In genomic region chr6:17144016-17144415, GRCh38 we compare ENCODE assay signal across 30 cellular contexts. TPM values are rescaled to one million over a fixed set of nuclear protein-coding genes. Genes with fewer than 3 reads are reported as not detected.
"Had no signal": no experiment of that assay in that cellular context is flagged by ENCODE, and none has a peak within 500 bp of the region (broad histone marks: within the 10 kb centered on the region; RNA-seq: fewer than 3 reads in every experiment).

No MANE protein-coding gene starts in this region.

- H3K4me3 ChIP-seq: stomach, suprapubic skin, testis, thoracic aorta, thyroid gland, tibial artery, tibial nerve, transverse colon, upper lobe of left lung, upper lobe of right lung, uterus, vagina had no signal

- FAIRE-seq: urothelium cell line had no signal

- H3K27ac ChIP-seq: stomach, suprapubic skin, testis, thoracic aorta, thyroid gland, tibial artery, tibial nerve, transverse colon, upper lobe of left lung, upper lobe of right lung, uterus, vagina had no signal

- DNase-seq: stimulated activated CD4-positive, alpha-beta T cell treated with anti-CD3 and anti-CD28 coated beads, Interleukin-2, amount 100 ng/mL, for 48 hours; stimulated activated CD4-positive, alpha-beta T cell treated with anti-CD3 and anti-CD28 coated beads, Interleukin-4, amount 100 ng/mL, for 1 hour; stimulated activated CD4-positive, alpha-beta T cell treated with anti-CD3 and anti-CD28 coated beads, Interleukin-4, amount 100 ng/mL, for 24 hours; stimulated activated CD4-positive, alpha-beta T cell treated with anti-CD3 and anti-CD28 coated beads, Interleukin-4, amount 100 ng/mL, for 4 hours; stimulated activated CD8-positive, alpha-beta memory T cell treated with anti-CD3 and anti-CD28 coated beads, Interleukin-4, amount 100 ng/mL, for 48 hours; stimulated activated naive B cell treated with anti-CD40 and anti-IgM and Interleukin-4, amounts not matched to agents 10 μg/mL and 1 μg/mL and 100 μg/mL, for 72 hours; stimulated activated naive CD4-positive, alpha-beta T cell; stimulated activated naive CD4-positive, alpha-beta T cell treated with Interleukin-2 at 50 U/mL for 16 hours; stimulated activated naive CD8-positive, alpha-beta T cell treated with anti-CD3 and anti-CD28 coated beads, Interleukin-15, amount 100 ng/mL, for 72 hours; stimulated activated naive CD8-positive, alpha-beta T cell treated with anti-CD3 and anti-CD28 coated beads, Interleukin-15, Interleukin-2, amounts not matched to agents 100 U/mL and 50 U/mL, for 24 hours; stomach; substantia nigra; testis; thyroid gland; tibial artery; transverse colon; trophoblast cell; upper lobe of left lung; upper lobe of right lung; uterus had no signal

- H3K4me1 ChIP-seq: stomach, suprapubic skin, testis, thyroid gland, tibial artery, tibial nerve, transverse colon, upper lobe of left lung, upper lobe of right lung, uterus, vagina had no signal

- ATAC-seq: stimulated activated effector memory CD8-positive, alpha-beta T cell treated with anti-CD3 and anti-CD28 coated beads, Interleukin-12 subunit alpha, Interleukin-12 subunit beta, amount 100 ng/mL, for 72 hours; stimulated activated memory B cell treated with anti-CD40 and anti-IgM and Interleukin-4, amounts not matched to agents 10 μg/mL and 1 μg/mL and 100 μg/mL, for 72 hours; stimulated activated naive B cell treated with anti-CD40 and anti-IgM and Interleukin-4, amounts not matched to agents 10 μg/mL and 1 μg/mL and 100 μg/mL, for 72 hours; stimulated activated naive CD8-positive, alpha-beta T cell treated with anti-CD3 and anti-CD28 coated beads, Interleukin-15, amount 100 ng/mL, for 72 hours; stimulated activated naive CD8-positive, alpha-beta T cell treated with anti-CD3 and anti-CD28 coated beads, Interleukin-15, Interleukin-2, amounts not matched to agents 100 U/mL and 50 U/mL, for 24 hours; upper lobe of right lung had no signal

- H3K9me3 ChIP-seq: testis, thyroid gland, transverse colon, upper lobe of right lung, uterus, vagina had no signal

- H3K27me3 ChIP-seq: stomach, suprapubic skin, testis, thyroid gland, tibial artery, tibial nerve, transverse colon, upper lobe of left lung, upper lobe of right lung, uterus, vagina had no signal

- H3K36me3 ChIP-seq: stomach, suprapubic skin, thoracic aorta, thyroid gland, tibial artery, tibial nerve, transverse colon, upper lobe of left lung, upper lobe of right lung, uterus, vagina had no signal

RNA-seq across cellular contexts. Expression of gene STMND1, which starts 42.2 kb away (rescaled TPM):
- total RNA-seq: stomach, subcutaneous adipose tissue, thoracic aorta, thyroid gland, tibial nerve, upper lobe of right lung, ureter, urinary bladder, vagina had no signal
- polyA plus RNA-seq: stomach, urinary bladder had no signal
